In the genomic region with DNA sequence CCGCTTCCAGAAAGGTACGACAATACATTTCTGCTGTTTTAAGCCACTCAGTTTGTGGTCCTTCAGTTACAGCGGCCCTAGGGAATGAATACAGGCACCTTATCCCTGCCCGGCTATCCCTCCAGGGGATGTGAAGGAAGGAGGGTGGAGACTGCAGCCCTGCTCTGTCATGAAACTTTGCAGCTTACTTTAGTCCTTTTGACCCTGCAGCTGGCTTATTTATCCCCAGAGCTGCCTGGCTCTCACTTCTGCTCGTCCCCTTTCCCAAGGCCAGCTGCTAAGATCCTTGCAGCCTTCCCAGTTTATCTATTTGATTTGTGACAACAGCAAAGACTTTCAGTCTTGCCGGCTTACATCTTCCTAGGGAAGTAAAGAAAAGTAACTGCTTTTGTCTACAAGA, we compare ENCODE assay signal across 14 cellular contexts.
"Had no signal": no experiment of that assay in that cellular context is flagged by ENCODE, and none has a peak within 500 bp of the region (broad histone marks: within the 10 kb centered on the region; RNA-seq: fewer than 3 reads in every experiment).

No MANE protein-coding gene starts in this region.

- H3K4me1 ChIP-seq: foreskin keratinocyte had no signal

- H3K27ac ChIP-seq: foreskin keratinocyte, ovary, right lobe of liver, thoracic aorta, transverse colon had no signal

- ATAC-seq: effector memory CD8-positive, alpha-beta T cell; foreskin keratinocyte; stimulated activated naive B cell treated with anti-CD40 and anti-IgM and Interleukin-4, amounts not matched to agents 10 μg/mL and 1 μg/mL and 100 μg/mL, for 72 hours; stimulated activated naive CD8-positive, alpha-beta T cell treated with anti-CD3 and anti-CD28 coated beads, Interleukin-15, amount 100 ng/mL, for 72 hours had no signal

- H3K27me3 ChIP-seq: ovary, right lobe of liver, transverse colon had no signal

- H3K36me3 ChIP-seq: ovary, right lobe of liver, thoracic aorta, transverse colon had no signal

- DNase-seq: cerebellar nuclear complex; effector memory CD8-positive, alpha-beta T cell; erythroblast; foreskin keratinocyte; natural killer cell; nucleus accumbens; right lobe of liver; stimulated activated CD4-positive, alpha-beta T cell treated with anti-CD3 and anti-CD28 coated beads, Interleukin-2, amount 100 ng/mL, for 24 hours; stimulated activated CD4-positive, alpha-beta T cell treated with anti-CD3 and anti-CD28 coated beads, Interleukin-4, amount 100 ng/mL, for 4 hours; stimulated activated naive B cell treated with anti-CD40 and anti-IgM and Interleukin-4, amounts not matched to agents 10 μg/mL and 1 μg/mL and 100 μg/mL, for 72 hours; stimulated activated naive CD8-positive, alpha-beta T cell treated with anti-CD3 and anti-CD28 coated beads, Interleukin-15, amount 100 ng/mL, for 72 hours; transverse colon had no signal

- H3K4me3 ChIP-seq: ovary, right lobe of liver, thoracic aorta, transverse colon had no signal

- H3K9me3 ChIP-seq: ovary, right lobe of liver, thoracic aorta, transverse colon had no signal
